23 cellular contexts compared by ENCODE assay signal in genomic region chr14:80313806-80314205, GRCh38.
DNase-seq lines count a peak whose midpoint lies in the region; FAIRE-seq and TF ChIP-seq lines count a peak whose summit lies in the region.
"Had no signal": no experiment of that assay in that cellular context is flagged by ENCODE, and none has a peak within 500 bp of the region (broad histone marks: within the 10 kb centered on the region; RNA-seq: fewer than 3 reads in every experiment).

No MANE protein-coding gene starts in this region.

- H3K36me3 Mint-ChIP-seq in activated CD4-positive, alpha-beta T cell treated with anti-CD3 and anti-CD28 coated beads, Interleukin-2, amount 10 ng/mL, durations not matched to agents 7 days and 5 days (ENCODE audit: low read depth) = no peaks in the 10 kb centered on the region
- H3K36me3 Mint-ChIP-seq: CD8-positive, alpha-beta memory T cell had no signal

- H3K27ac ChIP-seq in osteoblast (ENCODE audit: low read depth, low read length) = no peak overlapping the region
- H3K27ac ChIP-seq: C4-2B had no signal

- H3K9me3 Mint-ChIP-seq in activated CD4-positive, alpha-beta T cell treated with anti-CD3 and anti-CD28 coated beads, Interleukin-2, amount 10 ng/mL, durations not matched to agents 7 days and 5 days = no peaks in the 10 kb centered on the region

- no peak overlapping the region for H3K27ac Mint-ChIP-seq in activated CD4-positive, alpha-beta T cell treated with anti-CD3 and anti-CD28 coated beads, Interleukin-2, amount 10 ng/mL, durations not matched to agents 7 days and 5 days
- H3K27ac Mint-ChIP-seq: CD8-positive, alpha-beta memory T cell had no signal

- POLR2A ChIA-PET in activated CD4-positive, alpha-beta T cell treated with anti-CD3 and anti-CD28 coated beads, Interleukin-2, amount 10 ng/mL, durations not matched to agents 7 days and 5 days (lab: Charles Lee) = no interaction called here

- CTCF ChIA-PET in activated CD4-positive, alpha-beta T cell treated with anti-CD3 and anti-CD28 coated beads, Interleukin-2, amount 10 ng/mL, durations not matched to agents 7 days and 5 days (lab: Charles Lee) = no interaction called here

- FAIRE-seq in GM12892 (lab: Jason Lieb, UNC) = no peak

- no peak overlapping the region for H3K4me3 Mint-ChIP-seq in activated CD4-positive, alpha-beta T cell treated with anti-CD3 and anti-CD28 coated beads, Interleukin-2, amount 10 ng/mL, durations not matched to agents 7 days and 5 days
- H3K4me3 Mint-ChIP-seq: CD8-positive, alpha-beta memory T cell had no signal

- no peak overlapping the region for H3K4me2 ChIP-seq in osteoblast (ENCODE audit: insufficient read depth, low read length)

- H3K27me3 Mint-ChIP-seq in activated CD4-positive, alpha-beta T cell treated with anti-CD3 and anti-CD28 coated beads, Interleukin-2, amount 10 ng/mL, durations not matched to agents 7 days and 5 days = no peaks in the 10 kb centered on the region
- H3K27me3 Mint-ChIP-seq: CD8-positive, alpha-beta memory T cell had no signal

- no peaks in the 10 kb centered on the region for H4K20me1 ChIP-seq in osteoblast (ENCODE audit: insufficient read depth, low read length)

- no peaks in the 10 kb centered on the region for H3K9me3 ChIP-seq in osteoblast (ENCODE audit: low read depth, low read length)

- H3K79me2 ChIP-seq in osteoblast (ENCODE audit: insufficient read depth, low read length) = no peaks in the 10 kb centered on the region

- peaks cover 25% of the 10 kb centered on the region for H3K4me1 ChIP-seq in osteoblast (ENCODE audit: insufficient read depth, low read length)

- H3K27me3 ChIP-seq in osteoblast (ENCODE audit: insufficient read depth, low read length) = no peaks in the 10 kb centered on the region

- no peak overlapping the region for H3K4me3 ChIP-seq in astrocyte of the spinal cord (ENCODE audit: low read depth, low read length)
- no peak overlapping the region for H3K4me3 ChIP-seq in fibroblast of villous mesenchyme (ENCODE audit: low read depth, low read length)
- H3K4me3 ChIP-seq in osteoblast (ENCODE audit: insufficient read depth, low read length) = no peak overlapping the region

- TF ChIP-seq CTCF in astrocyte of the spinal cord (IDR thresholded peaks at IDR 0.05; ENCODE audit: low read depth, low read length) = no peak
- no peak for TF ChIP-seq CTCF in fibroblast of villous mesenchyme (IDR thresholded peaks at IDR 0.05; ENCODE audit: insufficient read depth, low read depth, low read length)
- TF ChIP-seq CTCF in osteoblast (IDR thresholded peaks at IDR 0.05; ENCODE audit: extremely low read depth, low read depth, low read length) = no peak

- TF ChIP-seq POLR2A in GM12892 (IDR thresholded peaks at IDR 0.05; ENCODE audit: low read depth, low read length) = no peak

- H3K4me1 Mint-ChIP-seq in activated CD4-positive, alpha-beta T cell treated with anti-CD3 and anti-CD28 coated beads, Interleukin-2, amount 10 ng/mL, durations not matched to agents 7 days and 5 days = no peaks in the 10 kb centered on the region
- H3K4me1 Mint-ChIP-seq: CD8-positive, alpha-beta memory T cell had no signal

- H3K36me3 ChIP-seq in osteoblast (ENCODE audit: insufficient read depth, low read length) = no peaks in the 10 kb centered on the region

- in situ Hi-C loops in astrocyte of the spinal cord (cut with HindIII; ENCODE audit: low sequenced_read_pairs) = no loop called here

- DNase-seq in GM04504 (ENCODE audit: low read depth) = peak; percentile 18
- peak; percentile 70 for DNase-seq in astrocyte of the spinal cord (ENCODE audit: low read depth, low spot score)
- DNase-seq in fibroblast of villous mesenchyme (ENCODE audit: low read depth) = peak; percentile 80
- no peak for DNase-seq in activated CD4-positive, alpha-beta T cell treated with anti-CD3 and anti-CD28 coated beads, Interleukin-2, amount 10 ng/mL, durations not matched to agents 7 days and 5 days
- DNase-seq in GM19240 (ENCODE audit: insufficient read length, low spot score) = no peak
- no peak for DNase-seq in GM12892 (ENCODE audit: insufficient read length)
- no peak for DNase-seq in osteoblast (ENCODE audit: insufficient read length, low spot score, missing footprints)
- DNase-seq: AML-193; Calu3; CD8-positive, alpha-beta memory T cell; DMS153; GDM1; GOT3; HCEC 1CT; KG1; NCI-H1092; NCI-H1436 treated with DMSO at 0.1 percent for 48 hours; NCI-H1930; NCI-H510A treated with DMSO at 0.1 percent for 48 hours; NCI-H748 treated with DMSO at 0.1 percent for 48 hours; NK-92 treated with Interleukin-12 subunit alpha and Interleukin-12 subunit beta, amount 100 ng/mL, for 24 hours; SIG-M5 had no signal

- no peak overlapping the region for H2AFZ ChIP-seq in osteoblast (ENCODE audit: low read length)

Comparison
In these comparisons a context has a peak if more than half of its experiments do, and no peak if none do; other contexts are left out.
1. DNase-seq: peak in GM04504 (single experiment), astrocyte of the spinal cord (single experiment) and fibroblast of villous mesenchyme (single experiment); none in activated CD4-positive, alpha-beta T cell treated with anti-CD3 and anti-CD28 coated beads, Interleukin-2, amount 10 ng/mL, durations not matched to agents 7 days and 5 days (single experiment), GM19240 (single experiment), GM12892 (single experiment) and osteoblast (single experiment).